ENCODE assay signal across 9 cellular contexts in the genomic region with DNA sequence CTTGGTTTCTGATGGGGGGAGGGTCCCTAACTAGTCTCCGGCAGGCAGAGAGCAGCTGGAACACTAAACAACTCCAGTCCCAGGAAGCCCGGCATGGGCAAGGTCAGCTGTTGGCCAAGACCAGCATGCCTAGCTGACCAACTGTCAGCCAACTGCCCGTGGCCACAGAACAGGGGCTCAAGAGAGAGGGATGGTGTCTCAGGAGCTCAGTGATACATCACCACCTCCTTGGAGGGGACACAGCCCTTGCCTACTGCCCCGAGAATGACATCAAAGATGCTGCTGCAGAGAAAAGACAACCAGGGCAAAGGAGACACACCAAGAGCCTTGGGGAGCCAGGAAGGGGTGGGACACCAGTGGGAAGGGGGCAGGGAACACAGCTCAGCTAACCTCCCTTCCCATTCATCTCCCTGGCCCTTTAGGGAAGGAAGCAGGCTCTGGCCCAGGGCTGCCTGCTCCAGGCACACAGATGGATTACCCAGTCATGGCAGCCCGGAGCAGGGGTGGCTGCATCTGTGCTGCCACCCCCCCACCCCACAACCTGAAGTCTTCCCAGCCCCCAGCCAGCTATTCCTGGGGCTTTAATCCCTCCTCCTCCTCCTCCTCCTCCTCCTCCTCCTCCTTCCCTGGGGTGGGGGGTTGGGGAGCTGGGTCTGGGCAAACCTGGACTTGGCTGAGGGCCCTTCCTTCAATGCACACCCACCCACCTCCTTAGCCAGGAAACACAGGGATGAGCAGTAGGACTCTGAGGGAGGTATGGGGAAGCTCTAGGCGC. TPM values are rescaled to one million over a fixed set of nuclear protein-coding genes. Genes with fewer than 3 reads are reported as not detected.
A peak's percentile ranks its signal among the peaks of the same experiment; 100 is the strongest.
DNase-seq lines count a peak whose midpoint lies in the region; ATAC-seq and TF ChIP-seq lines count a peak whose summit lies in the region.
"Had no signal": no experiment of that assay in that cellular context is flagged by ENCODE, and none has a peak within 500 bp of the region (broad histone marks: within the 10 kb centered on the region; RNA-seq: fewer than 3 reads in every experiment).

No MANE protein-coding gene starts in this region.

- peak overlapping the region; percentile 94 for H3K4me2 ChIP-seq in parathyroid adenoma (ENCODE audit: low read length)

- intact Hi-C loops in CD8-positive, alpha-beta T cell (cut with DNase I, micrococcal nuclease) = no loop called here

- H3K4me3 ChIP-seq in CD8-positive, alpha-beta T cell (ENCODE audit: low read depth, low read length) = no peak overlapping the region
- H3K4me3 ChIP-seq in fibroblast of villous mesenchyme (ENCODE audit: low read depth, low read length) (peak overlapping the region; percentile 89), parathyroid adenoma (ENCODE audit: low read depth, low read length) (peak overlapping the region; percentile 76)

- no peak overlapping the region for H3K27ac Mint-ChIP-seq in CD8-positive, alpha-beta T cell

- peak overlapping the region; percentile 84 for H2AFZ ChIP-seq in parathyroid adenoma

- POLR2A ChIA-PET in CD8-positive, alpha-beta T cell (lab: Charles Lee) = interaction anchor here (1.0 to 1.1 kb wide), 2 partner anchors 37 to 596 kb away, joined by 3 read pairs; a partner anchor contains a TSS

- no peak for DNase-seq in CD8-positive, alpha-beta T cell
- DNase-seq in RKO (ENCODE audit: low spot score) = peak; percentile 6
- no peak for DNase-seq in fibroblast of villous mesenchyme (ENCODE audit: low read depth)
- no peak for DNase-seq in ureter (ENCODE audit: low spot score)
- no peak for DNase-seq in COR-L47 (lab: John Stamatoyannopoulos, UW)
- DNase-seq: NCI-H1417 treated with DMSO at 0.1 percent for 48 hours had no signal

- ATAC-seq in CD8-positive, alpha-beta T cell = no peak
- ATAC-seq in GM21737 (IDR thresholded peaks at IDR 0.05; ENCODE audit: unreplicated experiment) (no peak), GM18909 (IDR thresholded peaks at IDR 0.05; ENCODE audit: poor library complexity, unreplicated experiment) (no peak)

- no peak overlapping the region for H3K27ac ChIP-seq in CD8-positive, alpha-beta T cell (ENCODE audit: low read depth, low read length)
- peak overlapping the region; percentile 80 for H3K27ac ChIP-seq in parathyroid adenoma

- CTCF ChIA-PET in CD8-positive, alpha-beta T cell (lab: Charles Lee) = interaction anchor here (0.9 to 3.7 kb wide), 5 partner anchors 9 to 54 kb away, joined by 3 to 20 read pairs (median 3); no protein-coding TSS in a partner anchor

- peaks cover 53% of the 10 kb centered on the region for H3K79me2 ChIP-seq in parathyroid adenoma

- peaks cover 6% of the 10 kb centered on the region for H3K27me3 Mint-ChIP-seq in CD8-positive, alpha-beta T cell (ENCODE audit: low read depth)

- no peaks in the 10 kb centered on the region for H3K36me3 Mint-ChIP-seq in CD8-positive, alpha-beta T cell

- no peak overlapping the region for H3K9ac ChIP-seq in parathyroid adenoma

- peak overlapping the region; percentile 43 for H3K4me3 Mint-ChIP-seq in CD8-positive, alpha-beta T cell

- H3K9me3 ChIP-seq in CD8-positive, alpha-beta T cell (ENCODE audit: low read length) = no peaks in the 10 kb centered on the region
- H3K9me3 ChIP-seq in parathyroid adenoma (ENCODE audit: control insufficient read depth, low read length) = no peaks in the 10 kb centered on the region

- TF ChIP-seq CTCF in CD8-positive, alpha-beta T cell (IDR thresholded peaks at IDR 0.05) = no peak
- TF ChIP-seq CTCF in fibroblast of villous mesenchyme (IDR thresholded peaks at IDR 0.05; ENCODE audit: insufficient read depth, low read depth, low read length) (no peak), parathyroid adenoma (IDR thresholded peaks at IDR 0.05) (no peak)

- no peaks in the 10 kb centered on the region for H3K9me3 Mint-ChIP-seq in CD8-positive, alpha-beta T cell

- no peaks in the 10 kb centered on the region for H3K36me3 ChIP-seq in CD8-positive, alpha-beta T cell (ENCODE audit: insufficient read depth, low read length)
- H3K36me3 ChIP-seq in parathyroid adenoma (ENCODE audit: control insufficient read depth, insufficient read depth, low read length) = no peaks in the 10 kb centered on the region

- peaks cover 4% of the 10 kb centered on the region for H3K27me3 ChIP-seq in CD8-positive, alpha-beta T cell (ENCODE audit: insufficient read depth, low read length)
- H3K27me3 ChIP-seq in parathyroid adenoma (ENCODE audit: control insufficient read depth, insufficient read depth, low read length) = no peaks in the 10 kb centered on the region

- peaks cover 6% of the 10 kb centered on the region for H3K4me1 ChIP-seq in CD8-positive, alpha-beta T cell (ENCODE audit: insufficient read depth, low read length)
- peaks cover 26% of the 10 kb centered on the region for H3K4me1 ChIP-seq in parathyroid adenoma

- peaks cover 6% of the 10 kb centered on the region for H3K4me1 Mint-ChIP-seq in CD8-positive, alpha-beta T cell (ENCODE audit: low read depth)

RNA-seq across cellular contexts. Expression of a gene that starts 1.9 kb away (rescaled TPM):
- 10 to 100 TPM; 92.1 to 92.4 TPM for total RNA-seq in CD8-positive, alpha-beta T cell
- total RNA-seq in fibroblast of villous mesenchyme = 75.6 and 85.4 TPM in 2 replicates
- 51.6 TPM for total RNA-seq in ureter
